ENCODE assay signal across 1 cellular context in the genomic region with DNA sequence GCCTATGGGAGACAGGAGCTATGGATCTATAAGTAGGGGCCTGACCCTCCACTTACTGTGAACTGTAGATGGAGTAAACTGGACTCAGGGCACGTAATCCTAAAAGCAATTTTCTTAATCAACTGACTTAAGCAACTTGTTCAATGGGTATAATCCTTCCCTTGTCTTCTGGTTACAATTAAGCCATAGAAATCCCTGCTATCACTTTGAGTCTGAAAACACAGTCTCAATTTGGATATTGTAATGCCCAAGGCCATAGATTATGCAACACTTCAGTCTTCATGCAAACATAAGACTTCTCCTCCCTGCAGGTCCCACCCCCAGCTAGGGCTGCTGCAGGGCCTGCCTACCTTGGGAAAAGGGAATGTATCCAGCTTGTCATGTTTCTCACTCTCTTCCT.
A peak's percentile ranks its signal among the peaks of the same experiment; 100 is the strongest.
TF ChIP-seq lines count a peak whose summit lies in the region.

No MANE protein-coding gene starts in this region.

TF ChIP-seq in HepG2, 621 proteins besides CTCF, POLR2A, EP300 and RAD21:
- no peak for TF ChIP-seq DR1 (CRISPR knock-in tag; IDR thresholded peaks at IDR 0.05)
- no peak for TF ChIP-seq ZNF207 (IDR thresholded peaks at IDR 0.05; ENCODE audit: borderline replicate concordance)
- TF ChIP-seq CEBPB (IDR thresholded peaks at IDR 0.05; ENCODE audit: borderline replicate concordance, low read depth, low read length): peak; percentile 40; the same call in 1 of the 2 replicates
- TF ChIP-seq TAF1 (CRISPR knock-in tag; IDR thresholded peaks at IDR 0.05): no peak
- no peak for TF ChIP-seq MTA1 (CRISPR knock-in tag; IDR thresholded peaks at IDR 0.05; ENCODE audit: borderline replicate concordance)
- peak; percentile 42; the same call in 1 of the 2 replicates for TF ChIP-seq CEBPG (CRISPR knock-in tag; IDR thresholded peaks at IDR 0.05)
